Comparison of ENCODE assay signal across 1 cellular context in the genomic region with DNA sequence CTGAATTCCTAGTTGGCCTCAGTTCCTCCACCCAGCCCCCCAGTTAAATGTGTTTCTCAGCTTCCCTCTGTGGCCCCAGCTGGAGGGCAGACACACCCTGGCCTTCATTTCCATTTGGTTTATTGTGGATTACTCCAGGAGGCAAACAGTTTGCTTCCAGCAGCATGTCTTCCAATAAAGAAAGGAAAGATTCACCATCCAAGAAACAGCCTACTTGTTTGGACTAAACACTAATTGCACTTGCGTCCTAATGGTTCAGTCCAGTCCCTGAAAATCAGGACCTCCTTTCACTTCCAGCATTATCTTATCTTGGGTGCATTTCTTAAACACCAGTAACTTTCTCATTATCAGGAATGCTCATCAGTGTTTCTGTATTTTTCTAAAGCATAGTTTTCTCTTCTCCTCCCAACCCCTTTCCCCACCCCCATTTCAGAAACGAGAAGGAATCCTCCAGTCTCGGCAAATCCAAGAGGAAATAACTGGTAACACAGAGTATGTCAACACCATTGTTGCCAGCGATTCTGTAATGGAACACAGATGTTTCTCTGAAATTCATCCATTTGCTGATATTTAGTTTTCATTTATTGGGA.
TF ChIP-seq lines count a peak whose summit lies in the region.

No MANE protein-coding gene starts in this region.

TF ChIP-seq in endothelial cell of umbilical vein, 7 proteins besides CTCF, POLR2A, EP300 and RAD21:
- TF ChIP-seq MAX (IDR thresholded peaks at IDR 0.05; ENCODE audit: insufficient read depth, insufficient read length) = no peak
- no peak for TF ChIP-seq JUN (IDR thresholded peaks at IDR 0.05; ENCODE audit: borderline replicate concordance, insufficient read depth, insufficient read length, low read depth)
- TF ChIP-seq MYC (IDR thresholded peaks at IDR 0.05; ENCODE audit: low read depth, low read length) = no peak
- no peak for TF ChIP-seq POLR2AphosphoS5 (IDR thresholded peaks at IDR 0.05; ENCODE audit: insufficient read depth, low read depth, low read length)
- TF ChIP-seq EZH2 (IDR thresholded peaks at IDR 0.05; ENCODE audit: borderline replicate concordance, low read depth, low read length, severe bottlenecking) = no peak
- TF ChIP-seq GATA2 (IDR thresholded peaks at IDR 0.05; ENCODE audit: insufficient read depth, insufficient read length, low read depth, low read length) = no peak
- TF ChIP-seq FOS (IDR thresholded peaks at IDR 0.05; ENCODE audit: borderline replicate concordance, insufficient read depth, low read length) = no peak
TF ChIP-seq in endothelial cell of umbilical vein: peak in this region for 0.
